In the genomic region with DNA sequence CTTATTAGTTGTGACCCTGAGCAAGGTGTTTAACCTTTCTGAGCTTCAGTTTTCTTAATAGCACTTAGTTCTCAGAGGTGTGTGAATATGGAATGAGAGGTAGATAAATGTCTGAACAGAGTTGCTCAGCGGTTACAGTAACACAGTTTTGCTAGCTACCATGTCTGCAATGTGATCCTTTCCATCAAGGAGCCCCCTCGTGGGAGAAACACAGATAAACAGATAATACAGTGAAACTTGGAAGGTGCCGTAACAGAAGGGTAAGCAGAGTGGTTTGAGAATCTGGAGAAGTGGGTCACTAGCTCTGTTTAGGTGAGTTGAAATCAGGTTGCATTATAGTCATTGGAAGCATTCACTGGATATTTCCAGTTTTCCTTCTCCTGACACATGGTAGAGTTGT, we compare ENCODE assay signal across 1 cellular context.
TF ChIP-seq lines count a peak whose summit lies in the region.

No MANE protein-coding gene starts in this region.

TF ChIP-seq in HepG2, 621 proteins besides CTCF, POLR2A, EP300 and RAD21:
- TF ChIP-seq ZNF24 (IDR thresholded peaks at IDR 0.05) (no peak), STAG1 (CRISPR knock-in tag; IDR thresholded peaks at IDR 0.05) (peak; percentile 7; the same call in 1 of the 2 replicates), EZH2 (conservative IDR thresholded peaks at IDR 0.05; ENCODE audit: low read depth, low read length) (no peak), PHF20 (CRISPR knock-in tag; IDR thresholded peaks at IDR 0.05) (no peak), ZNF383 (CRISPR knock-in tag; IDR thresholded peaks at IDR 0.05; ENCODE audit: borderline replicate concordance) (no peak), ZNF430 (CRISPR knock-in tag; IDR thresholded peaks at IDR 0.05) (no peak)
- TF ChIP-seq, protein P1, sequence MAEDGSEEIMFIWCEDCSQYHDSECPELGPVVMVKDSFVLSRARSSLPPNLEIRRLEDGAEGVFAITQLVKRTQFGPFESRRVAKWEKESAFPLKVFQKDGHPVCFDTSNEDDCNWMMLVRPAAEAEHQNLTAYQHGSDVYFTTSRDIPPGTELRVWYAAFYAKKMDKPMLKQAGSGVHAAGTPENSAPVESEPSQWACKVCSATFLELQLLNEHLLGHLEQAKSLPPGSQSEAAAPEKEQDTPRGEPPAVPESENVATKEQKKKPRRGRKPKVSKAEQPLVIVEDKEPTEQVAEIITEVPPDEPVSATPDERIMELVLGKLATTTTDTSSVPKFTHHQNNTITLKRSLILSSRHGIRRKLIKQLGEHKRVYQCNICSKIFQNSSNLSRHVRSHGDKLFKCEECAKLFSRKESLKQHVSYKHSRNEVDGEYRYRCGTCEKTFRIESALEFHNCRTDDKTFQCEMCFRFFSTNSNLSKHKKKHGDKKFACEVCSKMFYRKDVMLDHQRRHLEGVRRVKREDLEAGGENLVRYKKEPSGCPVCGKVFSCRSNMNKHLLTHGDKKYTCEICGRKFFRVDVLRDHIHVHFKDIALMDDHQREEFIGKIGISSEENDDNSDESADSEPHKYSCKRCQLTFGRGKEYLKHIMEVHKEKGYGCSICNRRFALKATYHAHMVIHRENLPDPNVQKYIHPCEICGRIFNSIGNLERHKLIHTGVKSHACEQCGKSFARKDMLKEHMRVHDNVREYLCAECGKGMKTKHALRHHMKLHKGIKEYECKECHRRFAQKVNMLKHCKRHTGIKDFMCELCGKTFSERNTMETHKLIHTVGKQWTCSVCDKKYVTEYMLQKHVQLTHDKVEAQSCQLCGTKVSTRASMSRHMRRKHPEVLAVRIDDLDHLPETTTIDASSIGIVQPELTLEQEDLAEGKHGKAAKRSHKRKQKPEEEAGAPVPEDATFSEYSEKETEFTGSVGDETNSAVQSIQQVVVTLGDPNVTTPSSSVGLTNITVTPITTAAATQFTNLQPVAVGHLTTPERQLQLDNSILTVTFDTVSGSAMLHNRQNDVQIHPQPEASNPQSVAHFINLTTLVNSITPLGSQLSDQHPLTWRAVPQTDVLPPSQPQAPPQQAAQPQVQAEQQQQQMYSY (CRISPR knock-in tag; IDR thresholded peaks at IDR 0.05), result no peak
